ENCODE assay signal across 17 cellular contexts in the genomic region with DNA sequence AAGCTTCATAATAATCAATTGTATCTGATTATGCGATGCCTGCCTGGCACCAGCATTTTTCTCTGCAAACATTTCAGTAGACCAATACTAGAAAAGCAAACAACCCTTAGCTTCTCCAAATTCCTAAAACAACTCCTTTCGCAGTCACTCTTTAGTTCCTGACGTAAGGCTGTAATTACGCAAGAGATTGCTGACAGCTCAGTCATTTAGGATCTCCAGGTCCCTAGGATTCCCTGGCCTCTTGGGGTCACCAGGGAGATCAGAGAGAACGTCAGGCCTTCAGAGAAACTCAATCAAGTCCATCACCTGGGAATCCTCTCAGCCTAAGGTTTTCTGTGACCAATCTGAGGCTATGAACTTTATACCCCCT.
DNase-seq lines count a peak whose midpoint lies in the region; ATAC-seq, FAIRE-seq and TF ChIP-seq lines count a peak whose summit lies in the region.
"Had no signal": no experiment of that assay in that cellular context is flagged by ENCODE, and none has a peak within 500 bp of the region (broad histone marks: within the 10 kb centered on the region; RNA-seq: fewer than 3 reads in every experiment).

No MANE protein-coding gene starts in this region.

- H3K9me3 ChIP-seq in RWPE2 (ENCODE audit: severe bottlenecking) = no peaks in the 10 kb centered on the region
- H3K9me3 ChIP-seq: upper lobe of left lung had no signal

- no peak overlapping the region for H3K27ac ChIP-seq in RWPE2 (ENCODE audit: poor library complexity, severe bottlenecking)
- H3K27ac ChIP-seq: upper lobe of left lung had no signal

- no peaks in the 10 kb centered on the region for H3K4me1 ChIP-seq in RWPE2 (ENCODE audit: insufficient read depth, poor library complexity, severe bottlenecking)
- H3K4me1 ChIP-seq: upper lobe of left lung had no signal

- H3K4me3 ChIP-seq in RWPE2 (ENCODE audit: severe bottlenecking) (no peak overlapping the region), skeletal muscle cell (ENCODE audit: low read depth, low read length) (no peak overlapping the region)
- H3K4me3 ChIP-seq: upper lobe of left lung had no signal

- H3K27me3 ChIP-seq in RWPE2 (ENCODE audit: insufficient read depth, poor library complexity, severe bottlenecking) = no peaks in the 10 kb centered on the region
- H3K27me3 ChIP-seq: upper lobe of left lung had no signal

- ATAC-seq in RWPE2 (ENCODE audit: low read depth) = peak; percentile 31; the same call in 1 of the 3 replicates
- ATAC-seq: activated T-cell treated with anti-CD3 and anti-CD28 coated beads, Interleukin-2, amount 50 U/mL, for 4 hours; stimulated activated naive B cell treated with anti-CD40 and anti-IgM and Interleukin-4, amounts not matched to agents 10 μg/mL and 1 μg/mL and 100 μg/mL, for 72 hours had no signal

- no peak for FAIRE-seq in urothelium cell line (lab: Jason Lieb, UNC)
- FAIRE-seq: keratinocyte, small intestine had no signal

- H3K36me3 ChIP-seq in RWPE2 (ENCODE audit: low read depth) = no peaks in the 10 kb centered on the region
- H3K36me3 ChIP-seq: upper lobe of left lung had no signal

- intact Hi-C loops in posterior cingulate gyrus (cut with DNase I) = no loop called here

- TF ChIP-seq CTCF in RWPE2 (IDR thresholded peaks at IDR 0.05; ENCODE audit: poor library complexity, severe bottlenecking) = no peak

- DNase-seq in SIG-M5 treated with dmso at 0.1 percent for 504 hours (lab: John Stamatoyannopoulos, UW; ENCODE audit: unreplicated experiment) (peak; percentile 27), SIG-M5 (lab: John Stamatoyannopoulos, UW) (no peak), RWPE2 (ENCODE audit: low spot score) (no peak), fibroblast of gingiva (ENCODE audit: low read depth) (peak; percentile 71), skeletal muscle cell (ENCODE audit: low read depth) (peak; percentile 78), posterior cingulate gyrus (no peak), urothelium cell line (ENCODE audit: low spot score) (no peak), NCI-H187 treated with DMSO at 0.1 percent for 48 hours (lab: John Stamatoyannopoulos, UW) (no peak)
- DNase-seq: activated CD4-positive, alpha-beta T cell treated with anti-CD3 and anti-CD28 coated beads, Interleukin-2, amount 50 U/mL, for 48 hours; activated naive CD8-positive, alpha-beta T cell treated with anti-CD3 and anti-CD28 coated beads for 36 hours; activated T-cell treated with anti-CD3 and anti-CD28 coated beads, Interleukin-2, amount 50 U/mL, for 4 hours; CD4-positive, alpha-beta T cell; H7; small intestine; stimulated activated naive B cell treated with anti-CD40 and anti-IgM and Interleukin-4, amounts not matched to agents 10 μg/mL and 1 μg/mL and 100 μg/mL, for 72 hours; upper lobe of left lung had no signal

Comparison
In these comparisons a context has a peak if more than half of its experiments do, and no peak if none do; other contexts are left out.
1. DNase-seq: peak in SIG-M5 treated with dmso at 0.1 percent for 504 hours (single experiment), fibroblast of gingiva (single experiment) and skeletal muscle cell (single experiment); none in SIG-M5 (single experiment), RWPE2 (single experiment), posterior cingulate gyrus (0 of 10), urothelium cell line (single experiment) and NCI-H187 treated with DMSO at 0.1 percent for 48 hours (single experiment).